In the genomic region with DNA sequence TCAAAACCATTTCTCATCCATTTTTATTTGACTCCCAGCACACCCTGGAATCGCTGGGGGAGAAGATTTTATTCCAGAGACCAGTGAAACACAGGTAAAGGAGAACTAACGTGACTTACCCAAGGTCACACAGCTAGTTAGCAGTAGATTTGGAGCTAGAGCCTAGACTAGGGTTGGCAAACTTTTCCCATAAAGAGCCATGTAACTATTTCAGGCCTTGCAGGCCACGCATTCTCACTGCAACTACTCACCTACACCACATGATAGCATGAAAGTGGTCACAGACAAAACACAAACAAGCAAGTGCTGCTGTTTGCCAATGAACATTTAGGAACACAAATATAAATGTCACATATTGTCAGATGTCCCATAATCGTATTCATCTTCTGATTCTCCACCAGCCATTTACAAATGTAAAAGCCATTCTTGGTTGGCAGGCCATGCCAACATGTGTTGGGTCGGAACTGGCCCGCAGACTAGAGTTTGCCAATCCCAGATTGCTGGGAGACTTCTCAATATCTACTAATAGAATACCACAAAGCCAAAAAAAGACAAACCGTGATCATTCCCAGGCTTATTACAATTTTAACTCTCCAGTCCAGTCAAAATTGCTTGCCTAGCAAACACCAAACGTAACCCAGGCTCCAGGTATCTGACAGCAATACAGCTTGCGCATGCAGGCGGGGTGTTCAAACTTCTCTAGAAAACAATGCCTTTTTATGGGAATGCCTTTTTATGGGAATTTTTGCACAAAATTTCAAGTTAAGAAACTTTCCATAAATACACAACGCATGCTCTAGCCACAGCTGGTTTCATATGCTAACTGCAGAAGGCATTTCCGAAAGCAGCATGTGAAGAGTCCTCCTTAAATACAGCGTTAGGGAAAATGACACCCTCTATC, we compare ENCODE assay signal across 21 cellular contexts. TPM values are rescaled to one million over a fixed set of nuclear protein-coding genes. Genes with fewer than 3 reads are reported as not detected.
DNase-seq lines count a peak whose midpoint lies in the region; ATAC-seq and TF ChIP-seq lines count a peak whose summit lies in the region.
"Had no signal": no experiment of that assay in that cellular context is flagged by ENCODE, and none has a peak within 500 bp of the region (broad histone marks: within the 10 kb centered on the region; RNA-seq: fewer than 3 reads in every experiment).

No MANE protein-coding gene starts in this region.

- no peak overlapping the region for H3K9ac ChIP-seq in mesenchymal stem cell (ENCODE audit: low read length)

- H3K9me3 ChIP-seq in mesenchymal stem cell (ENCODE audit: control insufficient read depth, low read length) (no peaks in the 10 kb centered on the region), tibial artery (no peaks in the 10 kb centered on the region)
- H3K9me3 ChIP-seq: Peyer's patch had no signal

- no peak overlapping the region for H2BK5ac ChIP-seq in mesenchymal stem cell (ENCODE audit: low read depth, low read length, poor library complexity, severe bottlenecking)

- H3K36me3 ChIP-seq in mesenchymal stem cell (ENCODE audit: control insufficient read depth in 1 of 2, insufficient read depth in 2 of 2, low read depth in 1 of 2, low read length in 2 of 2) (peaks cover 0 to 11% of the 10 kb centered on the region in 2 experiments), tibial artery (no peaks in the 10 kb centered on the region)
- H3K36me3 ChIP-seq: Peyer's patch had no signal

- H3K27ac Mint-ChIP-seq in osteocyte (ENCODE audit: unreplicated experiment) = peak overlapping the region; percentile 16
- H3K27ac Mint-ChIP-seq: B cell; CD4-positive, CD25-positive, alpha-beta regulatory T cell; HFFc6 had no signal

- no peak overlapping the region for H4K91ac ChIP-seq in mesenchymal stem cell (ENCODE audit: low read length)

- H2BK15ac ChIP-seq in mesenchymal stem cell (ENCODE audit: low read depth, poor library complexity, severe bottlenecking) = peak overlapping the region; percentile 68

- no peak overlapping the region for H2AFZ ChIP-seq in mesenchymal stem cell (ENCODE audit: low read depth, low read length)

- no peak overlapping the region for H2BK120ac ChIP-seq in mesenchymal stem cell (ENCODE audit: low read depth, low read length)

- H3K27me3 ChIP-seq in mesenchymal stem cell (ENCODE audit: control insufficient read depth in 1 of 2, insufficient read depth in 1 of 2, low read length in 2 of 2) (no peaks in the 10 kb centered on the region), tibial artery (no peaks in the 10 kb centered on the region)
- H3K27me3 ChIP-seq: Peyer's patch had no signal

- H3K18ac ChIP-seq in mesenchymal stem cell (ENCODE audit: low read depth in 1 of 2, low read length in 2 of 2) = peak overlapping the region in 1 of 2 experiments; percentile 59

- H3K23ac ChIP-seq in mesenchymal stem cell (ENCODE audit: low read length in 2 of 2) = no peak overlapping the region

- H3K4me3 Mint-ChIP-seq in osteocyte (ENCODE audit: unreplicated experiment) = no peak overlapping the region
- H3K4me3 Mint-ChIP-seq: B cell; CD4-positive, CD25-positive, alpha-beta regulatory T cell; HFFc6 had no signal

- H2BK12ac ChIP-seq in mesenchymal stem cell (ENCODE audit: low read length in 2 of 2) = peak overlapping the region; percentile 15 to 47

- H3K4me1 ChIP-seq in mesenchymal stem cell (ENCODE audit: control insufficient read depth, insufficient read depth, low read depth, low read length) (peaks cover 11% of the 10 kb centered on the region), tibial artery (peaks cover 8 to 100% (median 67%) of the 10 kb centered on the region in 4 donors)

- H3K4me3 ChIP-seq in mesenchymal stem cell (ENCODE audit: insufficient read depth in 1 of 2, low read depth in 1 of 2, low read length in 2 of 2) (no peak overlapping the region), tibial artery (peak overlapping the region in 1 of 2 donors; percentile 16)
- H3K4me3 ChIP-seq: K562, Peyer's patch had no signal

- TF ChIP-seq CTCF in osteocyte (IDR thresholded peaks at IDR 0.05) (no peak), tibial artery (IDR thresholded peaks at IDR 0.05) (no peak)

- no peak for ATAC-seq in HG03460 (IDR thresholded peaks at IDR 0.05; ENCODE audit: unreplicated experiment)
- ATAC-seq: K562 had no signal

- peak; percentile 17 for DNase-seq in activated effector memory CD4-positive, alpha-beta T cell treated with anti-CD3 and anti-CD28 coated beads, Interleukin-2, amount 50 U/mL, for 16 hours
- DNase-seq in activated effector memory CD4-positive, alpha-beta T cell treated with Interleukin-2 at 50 U/mL for 16 hours = no peak
- DNase-seq in mesenchymal stem cell (no peak), osteocyte (ENCODE audit: extremely low spot score, unreplicated experiment) (no peak), tibial artery (peak in 1 of 2 donors; percentile 45), NCI-H187 (lab: John Stamatoyannopoulos, UW) (no peak), HuH-7.5 (ENCODE audit: low spot score) (no peak)
- DNase-seq: Calu3; CD4-positive, CD25-positive, alpha-beta regulatory T cell; DMS53; HFFc6; NCI-H1436; NCI-H2081; NCI-H510A; SHP77 had no signal

- intact Hi-C loops in tibial artery (cut with DNase I; ENCODE audit: low total_unique reads) = no loop called here

- no peaks in the 10 kb centered on the region for H3K9me3 Mint-ChIP-seq in osteocyte (ENCODE audit: unreplicated experiment)
- H3K9me3 Mint-ChIP-seq: CD4-positive, CD25-positive, alpha-beta regulatory T cell; HFFc6 had no signal

- no peak overlapping the region for H3K14ac ChIP-seq in mesenchymal stem cell (ENCODE audit: low read length in 2 of 2)

- 93% methylated on average over 13 of the region's 13 CpGs for WGBS in mesenchymal stem cell

- H3K4ac ChIP-seq in mesenchymal stem cell (ENCODE audit: low read depth in 1 of 2, low read length in 2 of 2) = peak overlapping the region in 1 of 2 experiments; percentile 4

- peaks cover 46% of the 10 kb centered on the region for H3K79me1 ChIP-seq in mesenchymal stem cell (replicated peaks; ENCODE audit: low read length, poor library complexity, severe bottlenecking)

- H3K4me1 Mint-ChIP-seq in osteocyte (ENCODE audit: unreplicated experiment) = peaks cover 90% of the 10 kb centered on the region
- H3K4me1 Mint-ChIP-seq: CD4-positive, CD25-positive, alpha-beta regulatory T cell had no signal

- H2AK5ac ChIP-seq in mesenchymal stem cell (ENCODE audit: low read length, severe bottlenecking) = no peak overlapping the region

- H3K27ac ChIP-seq in mesenchymal stem cell (ENCODE audit: low read length, poor library complexity, severe bottlenecking) (no peak overlapping the region), tibial artery (peak overlapping the region; percentile 79 to 99)
- H3K27ac ChIP-seq: 22Rv1, HL-60 had no signal

- H3K36me3 Mint-ChIP-seq in osteocyte (ENCODE audit: unreplicated experiment) = peaks cover 11% of the 10 kb centered on the region
- H3K36me3 Mint-ChIP-seq: CD4-positive, CD25-positive, alpha-beta regulatory T cell had no signal

- no peak overlapping the region for H3K4me2 ChIP-seq in mesenchymal stem cell (ENCODE audit: low read length, poor library complexity, severe bottlenecking)

- H3K27me3 Mint-ChIP-seq in osteocyte (ENCODE audit: unreplicated experiment) = no peaks in the 10 kb centered on the region

- no peak overlapping the region for H4K8ac ChIP-seq in mesenchymal stem cell (ENCODE audit: low read length)

RNA-seq across cellular contexts. Expression of gene ZFHX3, which starts 20.9 kb away (rescaled TPM):
- polyA plus RNA-seq in mesenchymal stem cell (2013, experiment 1 of 2) = 5.1 TPM
- 4.5 TPM for polyA plus RNA-seq in mesenchymal stem cell (2013, experiment 2 of 2)
- 89.1 and 97.0 TPM in 2 replicates for total RNA-seq in osteocyte
